23 cellular contexts compared by ENCODE assay signal in the genomic region with DNA sequence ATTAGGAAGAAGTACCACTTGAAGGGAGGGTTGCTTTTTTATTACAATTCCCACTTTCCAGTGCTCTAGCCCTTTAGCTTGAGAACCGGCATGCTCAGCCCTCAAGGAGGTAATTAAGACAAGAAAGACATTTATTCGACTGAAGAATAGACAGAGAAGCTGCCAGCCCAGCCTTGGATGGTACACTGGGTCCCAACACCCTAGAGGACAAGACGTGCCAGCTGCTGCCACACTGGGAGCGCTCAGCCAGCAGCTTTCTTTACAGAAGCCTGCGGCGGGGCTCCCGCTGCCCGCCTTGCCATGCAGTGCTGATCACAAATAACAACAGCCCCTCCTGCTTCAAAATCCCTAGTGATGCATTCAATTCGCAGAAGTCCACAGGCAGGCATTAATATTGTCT.
"Had no signal": no experiment of that assay in that cellular context is flagged by ENCODE, and none has a peak within 500 bp of the region (broad histone marks: within the 10 kb centered on the region; RNA-seq: fewer than 3 reads in every experiment).

No MANE protein-coding gene starts in this region.

- H3K27ac ChIP-seq: KMS-11, Peyer's patch, RWPE1, SJCRH30, WERI-Rb-1 had no signal

- H3K9me3 ChIP-seq: Peyer's patch, SJCRH30, SK-N-SH had no signal

- H3K4me3 ChIP-seq: Peyer's patch, SJCRH30 had no signal

- H3K4me1 ChIP-seq: Peyer's patch, SJCRH30 had no signal

- DNase-seq: activated CD4-positive, alpha-beta memory T cell treated with anti-CD3 and anti-CD28 coated beads, Interleukin-2, amount 10 ng/mL, durations not matched to agents 7 days and 5 days; activated CD4-positive, alpha-beta T cell treated with anti-CD3 and anti-CD28 coated beads for 36 hours; activated CD4-positive, alpha-beta T cell treated with anti-CD3 and anti-CD28 coated beads, Interleukin-2, amount 50 U/mL, for 1 hour; activated gamma-delta T cell treated with Interleukin-2 at 50 U/mL for 16 hours; activated naive CD4-positive, alpha-beta T cell treated with anti-CD3 and anti-CD28 coated beads, Interleukin-2, amount 10 ng/mL, durations not matched to agents 7 days and 5 days; activated naive CD8-positive, alpha-beta T cell treated with anti-CD3 and anti-CD28 coated beads for 36 hours; activated T-cell treated with anti-CD3 and anti-CD28 coated beads, Interleukin-2, amount 50 U/mL, for 72 hours; cerebellar nuclear complex; MM.1S; NCI-H1105; NCI-H1436 treated with DMSO at 0.1 percent for 48 hours; NCI-H1930; NCI-H345; NCI-H510A; NCI-H526 treated with DMSO at 0.1 percent for 48 hours; Peyer's patch; Right ventricle myocardium superior; SJCRH30; SK-N-SH; T-helper 1 cell; WERI-Rb-1 had no signal

- H3K27me3 ChIP-seq: Peyer's patch, SJCRH30 had no signal

- ATAC-seq: activated CD4-positive, alpha-beta T cell treated with anti-CD3 and anti-CD28 coated beads for 36 hours; activated T-cell treated with anti-CD3 and anti-CD28 coated beads, Interleukin-2, amount 50 U/mL, for 72 hours had no signal
